In the genomic region with DNA sequence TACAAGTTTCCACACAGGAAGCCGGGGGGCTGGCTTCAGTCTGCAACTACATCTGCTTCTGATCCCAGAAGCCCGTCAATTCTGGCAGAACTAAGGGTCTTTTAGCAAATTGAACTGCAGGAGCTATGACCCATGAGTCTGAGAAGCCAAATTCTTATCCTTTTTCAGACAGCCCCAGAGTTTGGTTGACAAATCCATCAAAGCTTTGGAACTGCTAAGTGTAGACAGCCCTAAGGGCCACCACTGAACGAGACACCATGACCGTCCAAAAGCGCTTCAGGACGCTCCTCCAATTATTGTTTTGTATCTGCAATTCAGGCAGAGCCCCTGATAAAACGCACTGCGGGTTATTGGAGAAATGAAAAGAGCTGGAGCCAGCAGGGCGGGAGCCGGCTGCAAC, we compare ENCODE assay signal across 24 cellular contexts.
"Had no signal": no experiment of that assay in that cellular context is flagged by ENCODE, and none has a peak within 500 bp of the region (broad histone marks: within the 10 kb centered on the region; RNA-seq: fewer than 3 reads in every experiment).

No MANE protein-coding gene starts in this region.

- H3K27ac ChIP-seq: neutrophil, parathyroid adenoma, psoas muscle, right lobe of liver, sigmoid colon, stomach, thoracic aorta, thyroid gland, tibial nerve, upper lobe of left lung, vagina had no signal

- H2AFZ ChIP-seq: parathyroid adenoma had no signal

- H3K9me3 ChIP-seq: neutrophil, psoas muscle, right lobe of liver, sigmoid colon, stomach, thoracic aorta, thyroid gland, tibial nerve, upper lobe of left lung, vagina had no signal

- H3K4me1 ChIP-seq: parathyroid adenoma, psoas muscle, right lobe of liver, sigmoid colon, stomach, thyroid gland, tibial nerve, upper lobe of left lung, vagina had no signal

- H3K4me3 ChIP-seq: psoas muscle, right lobe of liver, sigmoid colon, stomach, thoracic aorta, thyroid gland, tibial nerve, upper lobe of left lung, vagina had no signal

- DNase-seq: naive thymus-derived CD4-positive, alpha-beta T cell; natural killer cell; nephron progenitor cell; nucleus accumbens; psoas muscle; right cardiac atrium; right lobe of liver; small intestine; stimulated activated CD4-positive, alpha-beta T cell treated with anti-CD3 and anti-CD28 coated beads, Interleukin-12 subunit alpha, Interleukin-12 subunit beta, amount 100 ng/mL, for 4 hours; stimulated activated CD4-positive, alpha-beta T cell treated with anti-CD3 and anti-CD28 coated beads, Interleukin-1b, Interleukin-23, amount 100 ng/mL, for 48 hours; stimulated activated CD4-positive, alpha-beta T cell treated with anti-CD3 and anti-CD28 coated beads, Interleukin-4, amount 100 ng/mL, for 24 hours; stimulated activated naive B cell treated with anti-CD40 and anti-IgM and Interleukin-4, amounts not matched to agents 10 μg/mL and 1 μg/mL and 100 μg/mL, for 72 hours; stimulated activated naive CD4-positive, alpha-beta T cell treated with Interleukin-2 at 50 U/mL for 16 hours; stomach; thyroid gland; trophoblast cell; upper lobe of left lung had no signal

- H3K9ac ChIP-seq: parathyroid adenoma had no signal

- ATAC-seq: naive thymus-derived CD4-positive, alpha-beta T cell; natural killer cell; psoas muscle; right cardiac atrium; right lobe of liver; stimulated activated effector memory CD8-positive, alpha-beta T cell treated with anti-CD3 and anti-CD28 coated beads, Interleukin-12 subunit alpha, Interleukin-12 subunit beta, amount 100 ng/mL, for 72 hours; stimulated activated naive B cell treated with anti-CD40 and anti-IgM and Interleukin-4, amounts not matched to agents 10 μg/mL and 1 μg/mL and 100 μg/mL, for 72 hours had no signal

- H3K27me3 ChIP-seq: right lobe of liver, thyroid gland, upper lobe of left lung, vagina had no signal

- H3K36me3 ChIP-seq: neutrophil, right lobe of liver, sigmoid colon, stomach, thoracic aorta, thyroid gland, tibial nerve, upper lobe of left lung, vagina had no signal

- H3K79me2 ChIP-seq: parathyroid adenoma had no signal
